Comparison of ENCODE assay signal across 9 cellular contexts in the genomic region with DNA sequence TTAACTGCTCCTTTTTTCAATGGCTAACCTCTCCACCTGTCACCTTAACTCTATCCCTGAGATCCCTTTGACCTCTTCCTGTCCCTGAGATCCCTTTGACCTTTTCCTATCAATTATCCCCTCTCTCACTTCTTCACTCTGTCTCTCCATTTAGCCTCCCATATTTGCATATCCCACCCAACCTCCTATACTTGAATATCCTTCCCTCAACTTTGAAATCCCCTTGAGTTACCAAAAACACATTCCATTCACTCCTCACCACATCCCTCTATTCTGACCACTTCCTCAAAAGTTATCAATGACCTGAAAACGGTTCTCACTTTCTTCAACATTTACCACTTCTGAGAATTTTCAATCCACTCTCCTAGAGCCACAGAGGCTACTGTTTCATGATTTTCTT. TPM values are rescaled to one million over a fixed set of nuclear protein-coding genes. Genes with fewer than 3 reads are reported as not detected.
DNase-seq lines count a peak whose midpoint lies in the region; ATAC-seq and TF ChIP-seq lines count a peak whose summit lies in the region.
"Had no signal": no experiment of that assay in that cellular context is flagged by ENCODE, and none has a peak within 500 bp of the region (broad histone marks: within the 10 kb centered on the region; RNA-seq: fewer than 3 reads in every experiment).

No MANE protein-coding gene starts in this region.

- H3K4me1 Mint-ChIP-seq in activated T-helper 17 cell treated with anti-CD3 and anti-CD28 coated beads, Interleukin-2, amount 50 U/mL, for 72 hours = peaks cover 50% of the 10 kb centered on the region

- H3K9me3 Mint-ChIP-seq in activated T-helper 17 cell treated with anti-CD3 and anti-CD28 coated beads, Interleukin-2, amount 50 U/mL, for 72 hours = no peaks in the 10 kb centered on the region

- peak overlapping the region; percentile 83 for H3K4me3 Mint-ChIP-seq in activated T-helper 17 cell treated with anti-CD3 and anti-CD28 coated beads, Interleukin-2, amount 50 U/mL, for 72 hours

- H3K27me3 ChIP-seq in neutrophil (no peaks in the 10 kb centered on the region), esophagus muscularis mucosa (no peaks in the 10 kb centered on the region)

- DNase-seq in GM12865 (ENCODE audit: low read depth) (peak; percentile 67), MV-4-11 (lab: John Stamatoyannopoulos, UW) (peak; percentile 87), esophagus muscularis mucosa (ENCODE audit: extremely low spot score) (no peak), NCI-H82 (lab: John Stamatoyannopoulos, UW) (no peak)
- DNase-seq: amygdala had no signal

- H3K27ac ChIP-seq in neutrophil = peak overlapping the region; percentile 92
- no peak overlapping the region for H3K27ac ChIP-seq in esophagus muscularis mucosa (replicated peaks in 1 of 4)
- H3K27ac ChIP-seq: epithelial cell of prostate had no signal

- H3K36me3 ChIP-seq in neutrophil (no peaks in the 10 kb centered on the region), esophagus muscularis mucosa (no peaks in the 10 kb centered on the region)

- peak overlapping the region; percentile 46 for H3K27ac Mint-ChIP-seq in activated T-helper 17 cell treated with anti-CD3 and anti-CD28 coated beads, Interleukin-2, amount 50 U/mL, for 72 hours

- H3K9me3 ChIP-seq in neutrophil = no peaks in the 10 kb centered on the region
- H3K9me3 ChIP-seq in esophagus muscularis mucosa = no peaks in the 10 kb centered on the region

- H3K36me3 Mint-ChIP-seq in activated T-helper 17 cell treated with anti-CD3 and anti-CD28 coated beads, Interleukin-2, amount 50 U/mL, for 72 hours (ENCODE audit: low read depth) = peaks cover 25% of the 10 kb centered on the region

- WGBS in esophagus muscularis mucosa = 66% methylated on average over 1 of the region's 1 CpG

- no peaks in the 10 kb centered on the region for H3K27me3 Mint-ChIP-seq in activated T-helper 17 cell treated with anti-CD3 and anti-CD28 coated beads, Interleukin-2, amount 50 U/mL, for 72 hours

- TF ChIP-seq POLR2A in esophagus muscularis mucosa (IDR thresholded peaks at IDR 0.05; ENCODE audit: low read depth) = no peak

- no peak for ATAC-seq in activated T-helper 17 cell treated with anti-CD3 and anti-CD28 coated beads, Interleukin-2, amount 50 U/mL, for 72 hours (replicated peaks)
- ATAC-seq in HG02852 (IDR thresholded peaks at IDR 0.05; ENCODE audit: unreplicated experiment) = no peak

- TF ChIP-seq CTCF in GM12865 (IDR thresholded peaks at IDR 0.05; ENCODE audit: insufficient read depth, low read depth, low read length, missing control alignments) = no peak
- TF ChIP-seq CTCF in neutrophil (IDR thresholded peaks at IDR 0.05) = no peak
- TF ChIP-seq CTCF in esophagus muscularis mucosa (IDR thresholded peaks at IDR 0.05) = no peak

- H3K4me3 ChIP-seq in GM12865 (ENCODE audit: low read depth, low read length) = peak overlapping the region; percentile 97
- H3K4me3 ChIP-seq in neutrophil (ENCODE audit: low read depth in 1 of 2, low read length in 1 of 2) = peak overlapping the region in 1 of 2 experiments; percentile 6
- H3K4me3 ChIP-seq in esophagus muscularis mucosa = no peak overlapping the region

- intact Hi-C loops in esophagus muscularis mucosa (cut with DNase I) = loop anchor here (10.0 kb wide), 2 partner anchors 299 to 371 kb away; a partner anchor contains a TSS

- TF ChIP-seq EP300 in esophagus muscularis mucosa (IDR thresholded peaks at IDR 0.05) = no peak

- H3K4me1 ChIP-seq in neutrophil (ENCODE audit: control insufficient read depth in 1 of 2, insufficient read depth in 1 of 2, low read depth in 1 of 2, low read length in 1 of 2) = peaks cover 59 to 60% of the 10 kb centered on the region in 2 experiments
- peaks cover 45 to 74% (median 54%) of the 10 kb centered on the region in 4 donors for H3K4me1 ChIP-seq in esophagus muscularis mucosa

RNA-seq across cellular contexts. Expression of a gene that starts 3.0 kb away (rescaled TPM):
- 100 to 1,000 TPM in 1 of 2 donors, 10 to 100 TPM in 1; 69.1 to 101 TPM for total RNA-seq in activated T-helper 17 cell treated with anti-CD3 and anti-CD28 coated beads, Interleukin-2, amount 50 U/mL, for 72 hours
- 100 to 1,000 TPM in 2 of 4 donors, 10 to 100 TPM in 2; 96.1 to 117 (median 108) TPM for total RNA-seq in esophagus muscularis mucosa

Comparison
In these comparisons a context has a peak if more than half of its experiments do, and no peak if none do; other contexts are left out.
1. DNase-seq: peak in GM12865 (single experiment) and MV-4-11 (single experiment); none in esophagus muscularis mucosa (single experiment) and NCI-H82 (single experiment).